Comparison of ENCODE assay signal across 8 cellular contexts in genomic region chr1:32539584-32540571, GRCh38. TPM values are rescaled to one million over a fixed set of nuclear protein-coding genes. Genes with fewer than 3 reads are reported as not detected.
DNase-seq lines count a peak whose midpoint lies in the region; ATAC-seq and TF ChIP-seq lines count a peak whose summit lies in the region.

No MANE protein-coding gene starts in this region.

- peak; percentile 53 for ATAC-seq in activated T-helper 17 cell treated with anti-CD3 and anti-CD28 coated beads, Interleukin-2, amount 50 U/mL, for 72 hours (replicated peaks)
- ATAC-seq in HG03159 (IDR thresholded peaks at IDR 0.05; ENCODE audit: unreplicated experiment) (no peak), GM18519 (IDR thresholded peaks at IDR 0.05; ENCODE audit: low FRiP score, unreplicated experiment) (no peak)

- peak overlapping the region; percentile 79 for H3K4me3 Mint-ChIP-seq in activated T-helper 17 cell treated with anti-CD3 and anti-CD28 coated beads, Interleukin-2, amount 50 U/mL, for 72 hours
- peak overlapping the region; percentile 95 for H3K4me3 Mint-ChIP-seq in nephron progenitor cell

- H3K9me3 Mint-ChIP-seq in activated T-helper 17 cell treated with anti-CD3 and anti-CD28 coated beads, Interleukin-2, amount 50 U/mL, for 72 hours = no peaks in the 10 kb centered on the region
- H3K9me3 Mint-ChIP-seq in nephron progenitor cell = peaks cover 3% of the 10 kb centered on the region

- no peak overlapping the region for H3K27ac Mint-ChIP-seq in activated T-helper 17 cell treated with anti-CD3 and anti-CD28 coated beads, Interleukin-2, amount 50 U/mL, for 72 hours
- no peak overlapping the region for H3K27ac Mint-ChIP-seq in nephron progenitor cell

- H3K27me3 Mint-ChIP-seq in activated T-helper 17 cell treated with anti-CD3 and anti-CD28 coated beads, Interleukin-2, amount 50 U/mL, for 72 hours = peaks cover 57% of the 10 kb centered on the region
- peaks cover 18% of the 10 kb centered on the region for H3K27me3 Mint-ChIP-seq in nephron progenitor cell (ENCODE audit: low read depth, poor library complexity)

- peak; percentile 6 for DNase-seq in stimulated activated CD4-positive, alpha-beta T cell treated with anti-CD3 and anti-CD28 coated beads, Interleukin-12 subunit alpha, Interleukin-12 subunit beta, amount 100 ng/mL, for 4 hours
- no peak for DNase-seq in stimulated activated CD4-positive, alpha-beta T cell treated with anti-CD3 and anti-CD28 coated beads, Interleukin-4, amount 100 ng/mL, for 24 hours
- DNase-seq in NCI-H2107 (lab: John Stamatoyannopoulos, UW) (peak; percentile 9), foreskin melanocyte (peak; percentile 23), nephron progenitor cell (peak; percentile 69)

- TF ChIP-seq CTCF in nephron progenitor cell (IDR thresholded peaks at IDR 0.05) = no peak

- no peaks in the 10 kb centered on the region for H3K36me3 Mint-ChIP-seq in activated T-helper 17 cell treated with anti-CD3 and anti-CD28 coated beads, Interleukin-2, amount 50 U/mL, for 72 hours (ENCODE audit: low read depth)
- H3K36me3 Mint-ChIP-seq in nephron progenitor cell (ENCODE audit: low read depth) = peaks cover 13% of the 10 kb centered on the region

- H3K4me1 Mint-ChIP-seq in activated T-helper 17 cell treated with anti-CD3 and anti-CD28 coated beads, Interleukin-2, amount 50 U/mL, for 72 hours = peaks cover 5% of the 10 kb centered on the region
- peaks cover 31% of the 10 kb centered on the region for H3K4me1 Mint-ChIP-seq in nephron progenitor cell

RNA-seq across cellular contexts. Expression of gene ZBTB8A, which starts 0.7 kb away (rescaled TPM):
- total RNA-seq in activated T-helper 17 cell treated with anti-CD3 and anti-CD28 coated beads, Interleukin-2, amount 50 U/mL, for 72 hours = under 1 TPM; 0.03 to 0.26 TPM
